ENCODE assay signal across 10 cellular contexts in the genomic region with DNA sequence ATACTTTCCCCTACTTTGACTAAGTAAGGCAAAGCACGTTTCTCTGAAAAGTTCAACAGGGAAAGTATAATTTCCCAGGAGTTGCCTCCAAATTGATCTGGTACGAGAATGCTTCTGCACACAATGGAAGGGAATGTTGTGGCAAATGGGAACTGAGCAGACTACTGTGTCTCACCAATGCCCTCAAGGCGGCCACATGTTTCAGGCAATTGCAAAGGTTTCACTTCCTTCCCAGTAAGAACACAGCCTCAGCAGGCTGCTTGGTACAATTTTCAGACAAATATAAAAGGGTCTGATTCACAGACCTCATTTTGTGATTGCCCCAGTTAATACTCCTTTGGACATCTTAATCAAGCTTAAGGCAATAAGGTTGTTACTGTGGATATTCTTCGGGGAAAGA.
DNase-seq lines count a peak whose midpoint lies in the region; ATAC-seq and TF ChIP-seq lines count a peak whose summit lies in the region.
"Had no signal": no experiment of that assay in that cellular context is flagged by ENCODE, and none has a peak within 500 bp of the region (broad histone marks: within the 10 kb centered on the region; RNA-seq: fewer than 3 reads in every experiment).

No MANE protein-coding gene starts in this region.

- H3K4me3 Mint-ChIP-seq in endothelial cell (ENCODE audit: unreplicated experiment) = no peak overlapping the region
- H3K4me3 Mint-ChIP-seq: H9 had no signal

- H3K27me3 ChIP-seq in Peyer's patch = no peaks in the 10 kb centered on the region

- intact Hi-C loops in sciatic nerve (cut with DNase I) = no loop called here

- H3K27ac Mint-ChIP-seq in endothelial cell (ENCODE audit: unreplicated experiment) = no peak overlapping the region
- H3K27ac Mint-ChIP-seq: H9 had no signal

- no peak for TF ChIP-seq POLR2A in Peyer's patch (IDR thresholded peaks at IDR 0.05)

- H3K27me3 Mint-ChIP-seq in endothelial cell (ENCODE audit: unreplicated experiment) = no peaks in the 10 kb centered on the region

- ATAC-seq in HG02938 (IDR thresholded peaks at IDR 0.05; ENCODE audit: unreplicated experiment) (peak; percentile 73), left lobe of liver (no peak), sciatic nerve (no peak)

- TF ChIP-seq CTCF in Peyer's patch (IDR thresholded peaks at IDR 0.05) = no peak
- TF ChIP-seq CTCF in endothelial cell (IDR thresholded peaks at IDR 0.05; ENCODE audit: unreplicated experiment) = no peak

- no peaks in the 10 kb centered on the region for H3K36me3 Mint-ChIP-seq in endothelial cell (ENCODE audit: low read depth, unreplicated experiment)

- no peaks in the 10 kb centered on the region for H3K9me3 Mint-ChIP-seq in endothelial cell (ENCODE audit: unreplicated experiment)
- H3K9me3 Mint-ChIP-seq: H9 had no signal

- in situ Hi-C loops in KBM-7 (cut with MboI; ENCODE audit: low pct_unique_long_range_greater_than_20kb, low sequenced_read_pairs) = loop anchor here (25.0 kb wide), 1 partner anchor 187 kb away; a partner anchor contains a TSS

- no peaks in the 10 kb centered on the region for H3K4me1 ChIP-seq in Peyer's patch

- no peaks in the 10 kb centered on the region for H3K4me1 Mint-ChIP-seq in endothelial cell (ENCODE audit: unreplicated experiment)

- H3K9me3 ChIP-seq in Peyer's patch = no peaks in the 10 kb centered on the region

- peak; percentile 62 for DNase-seq in Ammon's horn (ENCODE audit: low spot score)
- peak; percentile 17 for DNase-seq in GM19238 (ENCODE audit: insufficient read length, low spot score)
- DNase-seq in Peyer's patch = peak in 2 of 3 donors; percentile 43 to 53
- no peak for DNase-seq in KBM-7
- DNase-seq in left lobe of liver (ENCODE audit: low spot score) = no peak
- DNase-seq in endothelial cell (ENCODE audit: low spot score) = no peak
- DNase-seq in sciatic nerve (ENCODE audit: low spot score) = no peak
- DNase-seq: H9; NK-92 treated with Interleukin-12 subunit alpha and Interleukin-12 subunit beta, amount 100 ng/mL, for 24 hours had no signal

- no peaks in the 10 kb centered on the region for H3K36me3 ChIP-seq in Peyer's patch

- no peak overlapping the region for H3K27ac ChIP-seq in Peyer's patch

- no peak overlapping the region for H3K4me3 ChIP-seq in Peyer's patch

Comparison
In these comparisons a context has a peak if more than half of its experiments do, and no peak if none do; other contexts are left out.
1. DNase-seq: peak in Ammon's horn (single experiment), GM19238 (single experiment) and Peyer's patch (2 of 3); none in KBM-7 (single experiment), left lobe of liver (single experiment), endothelial cell (single experiment) and sciatic nerve (single experiment).